ENCODE assay signal across 27 cellular contexts in the genomic region with DNA sequence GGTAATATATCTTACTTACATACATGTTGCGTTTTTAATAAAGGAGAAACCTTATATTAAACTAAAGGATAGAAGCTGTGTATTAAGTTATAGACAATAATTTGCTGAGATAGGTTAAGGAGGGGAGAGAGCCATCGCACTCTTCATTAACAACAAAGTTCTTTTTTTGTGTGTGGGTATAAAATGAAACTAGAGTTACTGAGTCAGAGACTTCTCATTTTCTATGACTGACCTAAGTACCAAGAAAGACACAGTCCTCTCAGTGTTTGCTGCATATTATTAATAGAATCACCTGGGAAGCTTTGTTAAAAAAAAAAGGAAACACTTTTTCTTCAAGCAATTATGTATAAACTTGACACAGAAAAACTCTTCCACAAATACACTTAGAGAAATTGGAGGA. TPM values are rescaled to one million over a fixed set of nuclear protein-coding genes. Genes with fewer than 3 reads are reported as not detected.
DNase-seq lines count a peak whose midpoint lies in the region; ATAC-seq and TF ChIP-seq lines count a peak whose summit lies in the region.
"Had no signal": no experiment of that assay in that cellular context is flagged by ENCODE, and none has a peak within 500 bp of the region (broad histone marks: within the 10 kb centered on the region; RNA-seq: fewer than 3 reads in every experiment).

No MANE protein-coding gene starts in this region.

- no peaks in the 10 kb centered on the region for H3K27me3 ChIP-seq in MM.1S (replicated peaks; ENCODE audit: insufficient read depth, low read length)

- H3K9ac ChIP-seq in MM.1S (ENCODE audit: low read length) = peak overlapping the region; percentile 20; the same call in 1 of the 2 replicates
- H3K9ac ChIP-seq: GM23248 had no signal

- H4K20me1 ChIP-seq in MM.1S (ENCODE audit: insufficient read depth, low read length) = no peaks in the 10 kb centered on the region

- no peaks in the 10 kb centered on the region for H3K79me2 ChIP-seq in MM.1S (ENCODE audit: low read length)

- H3K4me2 ChIP-seq in MM.1S (ENCODE audit: low read depth, low read length) = peak overlapping the region; percentile 68

- no peaks in the 10 kb centered on the region for H3K9me3 ChIP-seq in MM.1S (replicated peaks; ENCODE audit: insufficient read depth, low read length)

- H3K27me3 Mint-ChIP-seq in mesothelial cell of epicardium (ENCODE audit: low read depth) = peaks cover 7% of the 10 kb centered on the region
- H3K27me3 Mint-ChIP-seq: CD8-positive, alpha-beta memory T cell had no signal

- H3F3A ChIP-seq in MM.1S (ENCODE audit: insufficient read depth, low read length) = peaks cover 24% of the 10 kb centered on the region

- no peak overlapping the region for H3K27ac Mint-ChIP-seq in mesothelial cell of epicardium
- H3K27ac Mint-ChIP-seq: CD8-positive, alpha-beta memory T cell; H9; HFFc6 had no signal

- peaks cover 33% of the 10 kb centered on the region for H3K4me1 ChIP-seq in MM.1S (ENCODE audit: low read length)

- peak; percentile 85 for DNase-seq in MM.1S
- DNase-seq in mesothelial cell of epicardium (ENCODE audit: low spot score in 2 of 2, unreplicated experiment in 2 of 2) = no peak
- no peak for DNase-seq in NCI-H524 treated with DMSO at 0.1 percent for 48 hours (lab: John Stamatoyannopoulos, UW)
- no peak for DNase-seq in ACHN
- DNase-seq: Calu3; CD8-positive, alpha-beta memory T cell; DMS153; GM23248; H9; HFFc6; NCI-H1092 treated with DMSO at 0.1 percent for 48 hours; NCI-H1436 treated with DMSO at 0.1 percent for 48 hours; NCI-H1930; SIG-M5; T-helper 1 cell had no signal

- no peaks in the 10 kb centered on the region for H3K36me3 ChIP-seq in MM.1S (replicated peaks; ENCODE audit: insufficient read depth, low read length)

- H3K27ac ChIP-seq in MM.1S (ENCODE audit: low read length) = peak overlapping the region; percentile 71
- H3K27ac ChIP-seq: C4-2B, GM23248, HL-60 had no signal

- H3K4me1 Mint-ChIP-seq in mesothelial cell of epicardium = no peaks in the 10 kb centered on the region
- H3K4me1 Mint-ChIP-seq: CD8-positive, alpha-beta memory T cell had no signal

- in situ Hi-C loops in ACHN (cut with HindIII; ENCODE audit: low pct_ligation_motif_present, low pct_unique_long_range_greater_than_20kb, low sequenced_read_pairs) = no loop called here

- H3K4me3 Mint-ChIP-seq in mesothelial cell of epicardium = no peak overlapping the region
- H3K4me3 Mint-ChIP-seq: CD8-positive, alpha-beta memory T cell; H9; HFFc6 had no signal

- peak overlapping the region; percentile 24 for H3K4me3 ChIP-seq in MM.1S (ENCODE audit: low read length)
- H3K4me3 ChIP-seq: GM23248, K562 had no signal

- H3K36me3 Mint-ChIP-seq in mesothelial cell of epicardium = no peaks in the 10 kb centered on the region
- H3K36me3 Mint-ChIP-seq: CD8-positive, alpha-beta memory T cell had no signal

- H3K9me3 Mint-ChIP-seq in mesothelial cell of epicardium = no peaks in the 10 kb centered on the region

- no peak for TF ChIP-seq CTCF in MM.1S (IDR thresholded peaks at IDR 0.05; ENCODE audit: low read length)
- TF ChIP-seq CTCF in mesothelial cell of epicardium (IDR thresholded peaks at IDR 0.05; ENCODE audit: unreplicated experiment) = no peak

- ATAC-seq in GM18511 (IDR thresholded peaks at IDR 0.05; ENCODE audit: unreplicated experiment) (peak; percentile 53), GM19463 (IDR thresholded peaks at IDR 0.05; ENCODE audit: unreplicated experiment) (peak; percentile 48), HG03025 (IDR thresholded peaks at IDR 0.05; ENCODE audit: low FRiP score, unreplicated experiment) (peak; percentile 61), HG02623 (IDR thresholded peaks at IDR 0.05; ENCODE audit: unreplicated experiment) (no peak)
- ATAC-seq: HepG2, K562, Panc1 had no signal

- no peaks in the 10 kb centered on the region for H3K9me2 ChIP-seq in MM.1S (replicated peaks; ENCODE audit: insufficient read depth, low read length)

- peak overlapping the region; percentile 47; the same call in 1 of the 2 replicates for H2AFZ ChIP-seq in MM.1S (ENCODE audit: low read length)
- H2AFZ ChIP-seq: GM23248 had no signal

RNA-seq across cellular contexts. Expression of a gene that starts 31.4 kb away (rescaled TPM):
- not detected in 3 replicates for total RNA-seq in mesothelial cell of epicardium
- total RNA-seq: A172; Calu3; CD8-positive, alpha-beta memory T cell; G401; GM23248; HepG2; HFFc6; HT-29; K562 had no signal
